Comparison of ENCODE assay signal across 10 cellular contexts in genomic region chr11:120546312-120547205, GRCh38. TPM values are rescaled to one million over a fixed set of nuclear protein-coding genes. Genes with fewer than 3 reads are reported as not detected.
DNase-seq lines count a peak whose midpoint lies in the region; ATAC-seq, FAIRE-seq and TF ChIP-seq lines count a peak whose summit lies in the region.
"Had no signal": no experiment of that assay in that cellular context is flagged by ENCODE, and none has a peak within 500 bp of the region (broad histone marks: within the 10 kb centered on the region; RNA-seq: fewer than 3 reads in every experiment).

No MANE protein-coding gene starts in this region.

- CTCF ChIA-PET in A549 (lab: Yijun Ruan, JAX) = interaction anchor here (1.2 kb wide), 1 partner anchor 139 kb away, joined by 4 read pairs; no protein-coding TSS in a partner anchor

- peak in 1 of 2 experiments; percentile 17 for DNase-seq in A549 (ENCODE audit: low read depth in 1 of 2, low spot score in 1 of 2)
- peak; percentile 78 for DNase-seq in HT-29 (ENCODE audit: low spot score)
- peak; percentile 72 for DNase-seq in chondrocyte (ENCODE audit: low spot score)
- DNase-seq in lung (ENCODE audit: low spot score) = peak; percentile 73
- no peak for DNase-seq in T-helper 17 cell
- no peak for DNase-seq in SK-N-DZ (ENCODE audit: low spot score)

- no peak for TF ChIP-seq EP300 in A549 (IDR thresholded peaks at IDR 0.05)

- H3K4me3 Mint-ChIP-seq in chondrocyte (ENCODE audit: unreplicated experiment) = no peak overlapping the region
- H3K4me3 Mint-ChIP-seq in T-helper 17 cell = no peak overlapping the region

- ATAC-seq in A549 = peak; percentile 53 to 69
- ATAC-seq in lung (ENCODE audit: insufficient read depth, low FRiP score) = peak; percentile 70
- no peak for ATAC-seq in T-helper 17 cell
- no peak for ATAC-seq in HG02763 (IDR thresholded peaks at IDR 0.05; ENCODE audit: unreplicated experiment)
- no peak for ATAC-seq in GM19452 (IDR thresholded peaks at IDR 0.05; ENCODE audit: unreplicated experiment)

- TF ChIP-seq CTCF in A549 (IDR thresholded peaks at IDR 0.05) (no peak), chondrocyte (IDR thresholded peaks at IDR 0.05) (no peak), lung (IDR thresholded peaks at IDR 0.05; ENCODE audit: control extremely low read depth, extremely low read depth) (no peak)

- H3K4me1 ChIP-seq in A549 = peaks cover 13% of the 10 kb centered on the region; the same call in 1 of the 3 replicates
- peaks cover 0 to 6% of the 10 kb centered on the region in 2 donors for H3K4me1 ChIP-seq in lung (ENCODE audit: control insufficient read depth in 2 of 2, insufficient read depth in 2 of 2, low read length in 2 of 2)
- H3K4me1 ChIP-seq: Caco-2 had no signal

- no peak overlapping the region for H3K4me2 ChIP-seq in A549

- no peaks in the 10 kb centered on the region for H3K36me3 ChIP-seq in lung (ENCODE audit: control insufficient read depth in 2 of 2, insufficient read depth in 2 of 2, low read length in 2 of 2)

- TF ChIP-seq POLR2A in A549 (IDR thresholded peaks at IDR 0.05; ENCODE audit: low read length) = no peak

- peaks cover 4% of the 10 kb centered on the region for H3K9me3 ChIP-seq in A549
- no peaks in the 10 kb centered on the region for H3K9me3 ChIP-seq in lung (ENCODE audit: control insufficient read depth in 2 of 2, insufficient read depth in 1 of 2, low read length in 1 of 2)
- no peaks in the 10 kb centered on the region for H3K9me3 ChIP-seq in T-helper 17 cell (ENCODE audit: control insufficient read depth, low read length, poor library complexity, severe bottlenecking)

- 64% methylated on average over 17 of the region's 17 CpGs for WGBS in A549 (ENCODE audit: missing lambda C conversion rate)
- WGBS in lung, 2 donors = 79 to 85% methylated on average over 17 of the region's 17 CpGs

- peaks cover 6% of the 10 kb centered on the region for H3K9me3 Mint-ChIP-seq in chondrocyte (ENCODE audit: low read depth)

- H3K4me1 Mint-ChIP-seq in chondrocyte (ENCODE audit: low read depth) = peaks cover 42% of the 10 kb centered on the region
- H3K4me1 Mint-ChIP-seq in T-helper 17 cell = peaks cover 3% of the 10 kb centered on the region

- POLR2A ChIA-PET in A549 (lab: Yijun Ruan, JAX) = no interaction called here

- H3K27ac Mint-ChIP-seq in chondrocyte (ENCODE audit: unreplicated experiment) = peak overlapping the region; percentile 98
- H3K27ac Mint-ChIP-seq in T-helper 17 cell = no peak overlapping the region

- no peak overlapping the region for H3K4me3 ChIP-seq in A549
- no peak overlapping the region for H3K4me3 ChIP-seq in lung

- no peak overlapping the region for H3K27ac ChIP-seq in A549
- peak overlapping the region in 1 of 2 donors; percentile 75 for H3K27ac ChIP-seq in lung (ENCODE audit: low read depth in 1 of 2, low read length in 1 of 2)

- H3K27me3 ChIP-seq in lung (ENCODE audit: control insufficient read depth, insufficient read depth) = no peaks in the 10 kb centered on the region

- TF ChIP-seq RAD21 in A549 (conservative IDR thresholded peaks at IDR 0.05 in 1 of 2, IDR thresholded peaks at IDR 0.05 in 1 of 2) = no peak

- H3K36me3 Mint-ChIP-seq in chondrocyte (ENCODE audit: low read depth) = peaks cover 2% of the 10 kb centered on the region
- peaks cover 11% of the 10 kb centered on the region for H3K36me3 Mint-ChIP-seq in T-helper 17 cell (ENCODE audit: low read depth)

- FAIRE-seq in A549 (lab: Jason Lieb, UNC) = no peak

- H3K27me3 Mint-ChIP-seq in chondrocyte (ENCODE audit: low read depth) = no peaks in the 10 kb centered on the region
- peaks cover 49% of the 10 kb centered on the region for H3K27me3 Mint-ChIP-seq in T-helper 17 cell

TF ChIP-seq in A549, 52 proteins besides CTCF, POLR2A, EP300 and RAD21:
- no peak for TF ChIP-seq POLR2AphosphoS2 (conservative IDR thresholded peaks at IDR 0.05; ENCODE audit: low read length)
- TF ChIP-seq HOXA7 (CRISPR knock-in tag; IDR thresholded peaks at IDR 0.05) = no peak
- TF ChIP-seq EHF (CRISPR knock-in tag; IDR thresholded peaks at IDR 0.05) = no peak
- no peak for TF ChIP-seq CEBPB (IDR thresholded peaks at IDR 0.05)
- no peak for TF ChIP-seq ZC3H11A (IDR thresholded peaks at IDR 0.05)
- TF ChIP-seq CBX2 (IDR thresholded peaks at IDR 0.05; ENCODE audit: borderline replicate concordance, low read depth) = no peak
- no peak for TF ChIP-seq HES2 (IDR thresholded peaks at IDR 0.05)
- TF ChIP-seq BHLHE40 (IDR thresholded peaks at IDR 0.05; ENCODE audit: low read depth, low read length) = no peak
- no peak for TF ChIP-seq RCOR1 (IDR thresholded peaks at IDR 0.05; ENCODE audit: low read depth, low read length)
- TF ChIP-seq ZSCAN20 (CRISPR knock-in tag; IDR thresholded peaks at IDR 0.05) = no peak
- no peak for TF ChIP-seq E2F6 (IDR thresholded peaks at IDR 0.05; ENCODE audit: borderline replicate concordance, low read depth)
- no peak for TF ChIP-seq ZNF302 (CRISPR knock-in tag; IDR thresholded peaks at IDR 0.05)
- TF ChIP-seq ZFP36 (IDR thresholded peaks at IDR 0.05; ENCODE audit: borderline replicate concordance, partially characterized antibody) = no peak
- TF ChIP-seq MYC (IDR thresholded peaks at IDR 0.05; ENCODE audit: borderline replicate concordance, low read length) = no peak
- no peak for TF ChIP-seq FOSB (CRISPR knock-in tag; IDR thresholded peaks at IDR 0.05)
- TF ChIP-seq MAZ (IDR thresholded peaks at IDR 0.05; ENCODE audit: borderline replicate concordance, low read depth, low read length) = no peak
- no peak for TF ChIP-seq TFCP2L1 (CRISPR knock-in tag; IDR thresholded peaks at IDR 0.05)
- no peak for TF ChIP-seq RFX5 (IDR thresholded peaks at IDR 0.05)
- TF ChIP-seq MAFK (IDR thresholded peaks at IDR 0.05; ENCODE audit: partially characterized antibody) = no peak

RNA-seq across cellular contexts. Expression of gene GRIK4, which starts 35.0 kb away (rescaled TPM):
- polyA plus RNA-seq in A549 (2011; rRNA removed) = 0.01 and 0.03 TPM in 2 replicates
- 0.01 TPM in 2 replicates for polyA plus RNA-seq in A549 (2012; cell fraction: cytosol; rRNA removed)
- polyA plus RNA-seq in A549 (2012; cell fraction: nucleus; rRNA removed) = 0.01 TPM in 1 of 2 replicates, not detected in the other
- not detected in 3 replicates for polyA plus RNA-seq in A549 (2017; fragmentation: RNase III; extraction: RNeasy Plus Mini Kit Qiagen cat#74134 plus additional on column Dnase treatment)
- 0.24 TPM in 1 of 2 replicates, not detected in the other for polyA minus RNA-seq in A549 (2011; rRNA and poly(A)+ RNA removed)
- not detected in 2 replicates for total RNA-seq in HT-29 (2014; rRNA removed; shearing (Covaris generic))
- total RNA-seq in chondrocyte = 0.37 to 0.51 TPM (median 0.49 TPM) in 3 replicates
- 1 to 10 TPM; 3.0 to 4.9 TPM for total RNA-seq in lung
- polyA plus RNA-seq in lung = under 1 TPM; 0.41 to 0.45 TPM
- under 1 TPM; 0.05 to 0.10 TPM for total RNA-seq in T-helper 17 cell
- polyA plus RNA-seq in SK-N-DZ (2014; cell fraction: cytosol; rRNA removed) = not detected in 2 replicates
- polyA plus RNA-seq in SK-N-DZ (2014; cell fraction: nucleus; rRNA removed) = not detected in 2 replicates
- total RNA-seq: dermis microvascular lymphatic vessel endothelial cell had no signal

Comparison
In these comparisons a context has a peak if more than half of its experiments do, and no peak if none do; other contexts are left out.
1. ATAC-seq: peak in A549 (2 of 2) and lung (single experiment); none in T-helper 17 cell (single experiment), HG02763 (single experiment) and GM19452 (single experiment).
2. DNase-seq: peak in HT-29 (single experiment), chondrocyte (single experiment) and lung (single experiment); none in T-helper 17 cell (0 of 3) and SK-N-DZ (single experiment).